In genomic region chr6:49087372-49087771, GRCh38 we compare ENCODE assay signal across 16 cellular contexts.
"Had no signal": no experiment of that assay in that cellular context is flagged by ENCODE, and none has a peak within 500 bp of the region (broad histone marks: within the 10 kb centered on the region; RNA-seq: fewer than 3 reads in every experiment).

No MANE protein-coding gene starts in this region.

- H3K27ac Mint-ChIP-seq: activated CD4-positive, alpha-beta T cell treated with anti-CD3 and anti-CD28 coated beads, Interleukin-2, amount 10 ng/mL, durations not matched to agents 7 days and 5 days; activated naive CD4-positive, alpha-beta T cell treated with anti-CD3 and anti-CD28 coated beads for 36 hours; activated T-helper 17 cell treated with anti-CD3 and anti-CD28 coated beads, Interleukin-2, amount 50 U/mL, for 72 hours; effector memory CD8-positive, alpha-beta T cell; natural killer cell; T-helper 1 cell treated with Interleukin-12 subunit alpha and Interleukin-12 subunit beta and Interleukin-4 antibody, amounts not matched to agents 30 μg/mL and 1 μg/mL, for 36 hours; WTC11 had no signal

- DNase-seq: activated CD4-positive, alpha-beta T cell treated with anti-CD3 and anti-CD28 coated beads, Interleukin-2, amount 10 ng/mL, durations not matched to agents 7 days and 5 days; activated CD8-positive, alpha-beta memory T cell treated with anti-CD3 and anti-CD28 coated beads for 24 hours; activated naive CD4-positive, alpha-beta T cell treated with anti-CD3 and anti-CD28 coated beads for 36 hours; central memory CD4-positive, alpha-beta T cell; effector memory CD8-positive, alpha-beta T cell; foreskin melanocyte; head of caudate nucleus; left colon; natural killer cell; occipital lobe; psoas muscle; stimulated activated CD4-positive, alpha-beta T cell treated with anti-CD3 and anti-CD28 coated beads, Interleukin-2, amount 100 ng/mL, for 48 hours; stimulated activated naive CD8-positive, alpha-beta T cell treated with anti-CD3 and anti-CD28 coated beads, Interleukin-15, Interleukin-2, amounts not matched to agents 100 U/mL and 50 U/mL, for 24 hours had no signal

- H3K36me3 Mint-ChIP-seq: natural killer cell had no signal

- H3K27me3 Mint-ChIP-seq: activated CD4-positive, alpha-beta T cell treated with anti-CD3 and anti-CD28 coated beads, Interleukin-2, amount 10 ng/mL, durations not matched to agents 7 days and 5 days; activated T-helper 17 cell treated with anti-CD3 and anti-CD28 coated beads, Interleukin-2, amount 50 U/mL, for 72 hours; effector memory CD8-positive, alpha-beta T cell had no signal

- H3K4me3 Mint-ChIP-seq: activated CD4-positive, alpha-beta T cell treated with anti-CD3 and anti-CD28 coated beads, Interleukin-2, amount 10 ng/mL, durations not matched to agents 7 days and 5 days; activated naive CD4-positive, alpha-beta T cell treated with anti-CD3 and anti-CD28 coated beads for 36 hours; activated T-helper 17 cell treated with anti-CD3 and anti-CD28 coated beads, Interleukin-2, amount 50 U/mL, for 72 hours; effector memory CD8-positive, alpha-beta T cell; natural killer cell; T-helper 1 cell treated with Interleukin-12 subunit alpha and Interleukin-12 subunit beta and Interleukin-4 antibody, amounts not matched to agents 30 μg/mL and 1 μg/mL, for 36 hours; WTC11 had no signal

- H3K9me3 Mint-ChIP-seq: activated CD4-positive, alpha-beta T cell treated with anti-CD3 and anti-CD28 coated beads, Interleukin-2, amount 10 ng/mL, durations not matched to agents 7 days and 5 days; activated naive CD4-positive, alpha-beta T cell treated with anti-CD3 and anti-CD28 coated beads for 36 hours; T-helper 1 cell treated with Interleukin-12 subunit alpha and Interleukin-12 subunit beta and Interleukin-4 antibody, amounts not matched to agents 30 μg/mL and 1 μg/mL, for 36 hours had no signal

- H3K4me3 ChIP-seq: psoas muscle had no signal

- ATAC-seq: activated T-helper 17 cell treated with anti-CD3 and anti-CD28 coated beads, Interleukin-2, amount 50 U/mL, for 72 hours; effector memory CD8-positive, alpha-beta T cell; left colon; natural killer cell; psoas muscle; stimulated activated naive CD8-positive, alpha-beta T cell treated with anti-CD3 and anti-CD28 coated beads, Interleukin-15, Interleukin-2, amounts not matched to agents 100 U/mL and 50 U/mL, for 24 hours; WTC11 had no signal

- H3K4me1 Mint-ChIP-seq: activated CD4-positive, alpha-beta T cell treated with anti-CD3 and anti-CD28 coated beads, Interleukin-2, amount 10 ng/mL, durations not matched to agents 7 days and 5 days; activated T-helper 17 cell treated with anti-CD3 and anti-CD28 coated beads, Interleukin-2, amount 50 U/mL, for 72 hours; natural killer cell had no signal
